In genomic region chr18:55264108-55264507, GRCh38 we compare ENCODE assay signal across 13 cellular contexts.
DNase-seq lines count a peak whose midpoint lies in the region; ATAC-seq lines count a peak whose summit lies in the region.
"Had no signal": no experiment of that assay in that cellular context is flagged by ENCODE, and none has a peak within 500 bp of the region (broad histone marks: within the 10 kb centered on the region; RNA-seq: fewer than 3 reads in every experiment).

No MANE protein-coding gene starts in this region.

- H3K4me3 Mint-ChIP-seq in stimulated activated memory B cell treated with anti-CD40 and anti-IgM and Interleukin-4, amounts not matched to agents 10 μg/mL and 1 μg/mL and 100 μg/mL, for 72 hours, result peak overlapping the region; percentile 23

- peak overlapping the region; percentile 97 for H3K27ac Mint-ChIP-seq in stimulated activated memory B cell treated with anti-CD40 and anti-IgM and Interleukin-4, amounts not matched to agents 10 μg/mL and 1 μg/mL and 100 μg/mL, for 72 hours

- no peaks in the 10 kb centered on the region for H3K27me3 Mint-ChIP-seq in stimulated activated memory B cell treated with anti-CD40 and anti-IgM and Interleukin-4, amounts not matched to agents 10 μg/mL and 1 μg/mL and 100 μg/mL, for 72 hours

- H3K4me1 Mint-ChIP-seq in stimulated activated memory B cell treated with anti-CD40 and anti-IgM and Interleukin-4, amounts not matched to agents 10 μg/mL and 1 μg/mL and 100 μg/mL, for 72 hours, result peaks cover 52% of the 10 kb centered on the region

- peak; percentile 14 for ATAC-seq in stimulated activated memory B cell treated with anti-CD40 and anti-IgM and Interleukin-4, amounts not matched to agents 10 μg/mL and 1 μg/mL and 100 μg/mL, for 72 hours
- ATAC-seq in HG02678 (IDR thresholded peaks at IDR 0.05; ENCODE audit: unreplicated experiment), result no peak
- ATAC-seq: A549 had no signal

- H3K9me3 Mint-ChIP-seq in stimulated activated memory B cell treated with anti-CD40 and anti-IgM and Interleukin-4, amounts not matched to agents 10 μg/mL and 1 μg/mL and 100 μg/mL, for 72 hours, result no peaks in the 10 kb centered on the region

- peaks cover 69% of the 10 kb centered on the region for H3K36me3 Mint-ChIP-seq in stimulated activated memory B cell treated with anti-CD40 and anti-IgM and Interleukin-4, amounts not matched to agents 10 μg/mL and 1 μg/mL and 100 μg/mL, for 72 hours

- DNase-seq in NCI-H1105 treated with DMSO at 0.1 percent for 48 hours (lab: John Stamatoyannopoulos, UW), result peak; percentile 14
- DNase-seq in NCI-H1105 (lab: John Stamatoyannopoulos, UW), result no peak
- peak; percentile 74 for DNase-seq in amniotic epithelial cell (ENCODE audit: low read depth)
- DNase-seq in iPS-NIHi11 (ENCODE audit: low spot score), result peak; percentile 17
- no peak for DNase-seq in T-helper 1 cell
- no peak for DNase-seq in superior temporal gyrus (ENCODE audit: extremely low spot score)
- DNase-seq: effector memory CD4-positive, alpha-beta T cell; islet precursor cell; NCI-H524 treated with DMSO at 0.1 percent for 48 hours; right cardiac atrium had no signal

Comparison
In these comparisons a context has a peak if more than half of its experiments do, and no peak if none do; other contexts are left out.
1. DNase-seq: peak in NCI-H1105 treated with DMSO at 0.1 percent for 48 hours (single experiment), amniotic epithelial cell (single experiment) and iPS-NIHi11 (single experiment); none in NCI-H1105 (single experiment), T-helper 1 cell (0 of 5) and superior temporal gyrus (single experiment).